Comparison of ENCODE assay signal across 8 cellular contexts in genomic region chr17:37373530-37374159, GRCh38. TPM values are rescaled to one million over a fixed set of nuclear protein-coding genes. Genes with fewer than 3 reads are reported as not detected.
DNase-seq lines count a peak whose midpoint lies in the region; ATAC-seq, FAIRE-seq and TF ChIP-seq lines count a peak whose summit lies in the region.

No MANE protein-coding gene starts in this region.

- H3K4me3 ChIP-seq in Caco-2 (ENCODE audit: low read depth, low read length) (no peak overlapping the region), astrocyte (ENCODE audit: insufficient read depth, low read depth, low read length) (no peak overlapping the region), smooth muscle cell (no peak overlapping the region)

- TF ChIP-seq CTCF in Caco-2 (IDR thresholded peaks at IDR 0.05; ENCODE audit: insufficient read depth in 1 of 2, low read depth in 1 of 2, low read length in 1 of 2, severe bottlenecking in 1 of 2, unreplicated experiment in 1 of 2) (peak; percentile 99 to 100), astrocyte (IDR thresholded peaks at IDR 0.05; ENCODE audit: insufficient read depth, low read depth, low read length) (peak; percentile 100), smooth muscle cell (IDR thresholded peaks at IDR 0.05; ENCODE audit: borderline replicate concordance, insufficient read depth, poor library complexity, severe bottlenecking) (peak; percentile 90)

- H3K9me3 ChIP-seq in Caco-2 (no peaks in the 10 kb centered on the region), astrocyte (ENCODE audit: insufficient read depth, low read depth, low read length) (no peaks in the 10 kb centered on the region), smooth muscle cell (replicated peaks; ENCODE audit: low read depth) (no peaks in the 10 kb centered on the region)

- WGBS in smooth muscle cell (ENCODE audit: low lambda C conversion rate), result 8% methylated on average over 4 of the region's 4 CpGs

- peak; percentile 83 to 85 for DNase-seq in Caco-2
- peak; percentile 76 for DNase-seq in HCEC 1CT
- peak; percentile 76 for DNase-seq in NCI-H2107 treated with DMSO at 0.1 percent for 48 hours (lab: John Stamatoyannopoulos, UW; ENCODE audit: unreplicated experiment)
- peak; percentile 31 for DNase-seq in T-helper 9 cell
- DNase-seq in astrocyte (ENCODE audit: low read depth), result peak; percentile 56
- peak; percentile 59 to 80 for DNase-seq in hippocampal formation (lab: John Stamatoyannopoulos, UW)
- peak; percentile 7 for DNase-seq in smooth muscle cell (lab: John Stamatoyannopoulos, UW; ENCODE audit: unreplicated experiment)

- H3K4me1 Mint-ChIP-seq in Caco-2 (ENCODE audit: low read depth, unreplicated experiment), result no peaks in the 10 kb centered on the region
- H3K4me1 Mint-ChIP-seq in astrocyte (ENCODE audit: low read depth, unreplicated experiment), result no peaks in the 10 kb centered on the region

- H3K36me3 Mint-ChIP-seq in Caco-2 (ENCODE audit: insufficient read depth, unreplicated experiment) (no peaks in the 10 kb centered on the region), astrocyte (ENCODE audit: low read depth, unreplicated experiment) (no peaks in the 10 kb centered on the region)

- no peak for FAIRE-seq in astrocyte (lab: Jason Lieb, UNC)

- H3K79me2 ChIP-seq in astrocyte (ENCODE audit: insufficient read depth, low read length), result no peaks in the 10 kb centered on the region
- H3K79me2 ChIP-seq in smooth muscle cell (ENCODE audit: low read depth), result no peaks in the 10 kb centered on the region

- H3K27me3 Mint-ChIP-seq in Caco-2 (ENCODE audit: insufficient read depth, unreplicated experiment), result no peaks in the 10 kb centered on the region
- no peaks in the 10 kb centered on the region for H3K27me3 Mint-ChIP-seq in astrocyte (ENCODE audit: low read depth, unreplicated experiment)

- peak overlapping the region; percentile 50 for H2AFZ ChIP-seq in astrocyte (ENCODE audit: low read depth, low read length)
- no peak overlapping the region for H2AFZ ChIP-seq in smooth muscle cell (ENCODE audit: low read depth)

- no peaks in the 10 kb centered on the region for H3F3A ChIP-seq in smooth muscle cell (ENCODE audit: low read depth)

- H3K4me3 Mint-ChIP-seq in Caco-2 (ENCODE audit: unreplicated experiment) (no peak overlapping the region), astrocyte (ENCODE audit: unreplicated experiment) (no peak overlapping the region)

- no peaks in the 10 kb centered on the region for H3K27me3 ChIP-seq in Caco-2 (replicated peaks; ENCODE audit: control insufficient read depth, insufficient read depth, low read length)
- no peaks in the 10 kb centered on the region for H3K27me3 ChIP-seq in astrocyte (ENCODE audit: insufficient read depth, low read length)
- no peaks in the 10 kb centered on the region for H3K27me3 ChIP-seq in smooth muscle cell (ENCODE audit: low read depth)

- H3K9me3 Mint-ChIP-seq in Caco-2 (ENCODE audit: unreplicated experiment) (no peaks in the 10 kb centered on the region), astrocyte (ENCODE audit: unreplicated experiment) (no peaks in the 10 kb centered on the region)

- POLR2A ChIA-PET in Caco-2 (lab: Charles Lee), result interaction anchor here (0.5 to 1.0 kb wide), 4 partner anchors 15 to 110 kb away, joined by 3 to 13 read pairs (median 3); partner anchors contain the start of genes ACACA and TADA2A

- H3K4me2 ChIP-seq in astrocyte (ENCODE audit: low read length), result peak overlapping the region; percentile 35
- no peak overlapping the region for H3K4me2 ChIP-seq in smooth muscle cell

- no peak for ATAC-seq in GM21367 (IDR thresholded peaks at IDR 0.05; ENCODE audit: unreplicated experiment)

- BruUV-seq in Caco-2 (replicated peaks; lab: Mats Ljungman, UMichigan), result no TSS peak

- intact Hi-C loops in Caco-2 (cut with micrococcal nuclease; ENCODE audit: unreplicated experiment), result loop anchor here (1.0 to 10.0 kb wide), 2 partner anchors 24 to 99 kb away; no protein-coding TSS in a partner anchor

- H4K20me1 ChIP-seq in astrocyte (ENCODE audit: insufficient read depth, low read length), result no peaks in the 10 kb centered on the region
- no peaks in the 10 kb centered on the region for H4K20me1 ChIP-seq in smooth muscle cell (ENCODE audit: low read depth)

- CTCF ChIA-PET in Caco-2 (lab: Charles Lee), result interaction anchor here (0.6 to 2.0 kb wide), 38 partner anchors 8 to 493 kb away, joined by 3 to 40 read pairs (median 4); partner anchors contain the start of genes ACACA and TADA2A

- H3K27ac ChIP-seq in astrocyte (ENCODE audit: low read depth, low read length) (no peak overlapping the region), smooth muscle cell (ENCODE audit: low read depth) (no peak overlapping the region)

- H3K27ac Mint-ChIP-seq in Caco-2 (ENCODE audit: unreplicated experiment) (no peak overlapping the region), astrocyte (ENCODE audit: unreplicated experiment) (no peak overlapping the region)

- H3K9ac ChIP-seq in astrocyte (ENCODE audit: low read length) (peak overlapping the region; percentile 38), smooth muscle cell (ENCODE audit: low read depth) (no peak overlapping the region)

- peaks cover 2% of the 10 kb centered on the region; the same call in 1 of the 2 replicates for H3K4me1 ChIP-seq in Caco-2
- no peaks in the 10 kb centered on the region for H3K4me1 ChIP-seq in astrocyte (ENCODE audit: insufficient read depth, low read length)
- H3K4me1 ChIP-seq in smooth muscle cell (ENCODE audit: low read depth), result no peaks in the 10 kb centered on the region

- H3K36me3 ChIP-seq in Caco-2 (ENCODE audit: control insufficient read depth, insufficient read depth, low read length) (no peaks in the 10 kb centered on the region), astrocyte (ENCODE audit: insufficient read depth, low read length) (no peaks in the 10 kb centered on the region), smooth muscle cell (ENCODE audit: low read depth) (no peaks in the 10 kb centered on the region)

RNA-seq across cellular contexts. Expression of gene C17orf78, which starts 2.1 kb away (rescaled TPM):
- total RNA-seq in Caco-2 (2022), result not detected in 2 replicates
- total RNA-seq in astrocyte, result not detected in 2 replicates
- not detected in 2 replicates for total RNA-seq in smooth muscle cell
- not detected in 2 replicates for polyA plus RNA-seq in smooth muscle cell

RNA-seq across cellular contexts. Expression of gene ACACA, which starts 33.0 kb away (rescaled TPM):
- 108 and 113 TPM in 2 replicates for total RNA-seq in Caco-2 (2022)
- 74.3 and 88.3 TPM in 2 replicates for total RNA-seq in astrocyte
- 33.9 and 38.9 TPM in 2 replicates for total RNA-seq in smooth muscle cell
- polyA plus RNA-seq in smooth muscle cell, result 16.4 and 21.4 TPM in 2 replicates

RNA-seq across cellular contexts. Expression of gene TADA2A, which starts 33.0 kb away (rescaled TPM):
- total RNA-seq in Caco-2 (2022) (27.3 and 29.4 TPM in 2 replicates), astrocyte (14.0 TPM in 2 replicates), smooth muscle cell (10.8 and 11.8 TPM in 2 replicates)
- 6.0 and 9.7 TPM in 2 replicates for polyA plus RNA-seq in smooth muscle cell

Comparison
In these comparisons a context has a peak if more than half of its experiments do, and no peak if none do; other contexts are left out.
1. DNase-seq: peak in every context shown above with its lines; median percentile 84 in Caco-2; 76 in HCEC 1CT; 76 in NCI-H2107 treated with DMSO at 0.1 percent for 48 hours; 70 in hippocampal formation; 56 in astrocyte; 31 in T-helper 9 cell; 7 in smooth muscle cell.